Comparison of ENCODE assay signal across 1 cellular context in the genomic region with DNA sequence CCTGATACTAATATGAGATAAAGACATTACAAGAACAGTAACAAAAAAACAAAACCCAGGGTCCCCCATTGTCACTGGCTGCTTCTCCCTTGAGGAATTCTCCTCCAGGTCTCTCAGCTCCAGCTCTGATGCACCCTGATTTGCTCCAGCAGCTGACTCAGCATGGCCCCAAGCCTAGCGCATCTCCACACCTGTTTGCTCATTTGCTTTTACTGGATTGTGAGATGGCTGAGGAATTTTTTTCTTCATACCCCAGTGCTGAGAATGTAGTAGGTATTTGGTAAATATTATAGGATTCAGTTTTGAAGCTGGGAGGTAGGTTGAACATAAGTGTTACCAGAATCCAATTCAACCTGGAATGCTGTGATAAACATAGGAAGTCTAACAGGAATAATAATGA.
TF ChIP-seq lines count a peak whose summit lies in the region.

No MANE protein-coding gene starts in this region.

TF ChIP-seq in A549, 52 proteins besides CTCF, POLR2A, EP300 and RAD21 (continued from another document):
- TF ChIP-seq, protein P1, sequence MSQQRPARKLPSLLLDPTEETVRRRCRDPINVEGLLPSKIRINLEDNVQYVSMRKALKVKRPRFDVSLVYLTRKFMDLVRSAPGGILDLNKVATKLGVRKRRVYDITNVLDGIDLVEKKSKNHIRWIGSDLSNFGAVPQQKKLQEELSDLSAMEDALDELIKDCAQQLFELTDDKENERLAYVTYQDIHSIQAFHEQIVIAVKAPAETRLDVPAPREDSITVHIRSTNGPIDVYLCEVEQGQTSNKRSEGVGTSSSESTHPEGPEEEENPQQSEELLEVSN (IDR thresholded peaks at IDR 0.05; ENCODE audit: borderline replicate concordance, low read depth): no peak
- TF ChIP-seq MAFK (IDR thresholded peaks at IDR 0.05; ENCODE audit: partially characterized antibody): peak; percentile 84
- TF ChIP-seq FOSL2 (IDR thresholded peaks at IDR 0.05): no peak
- TF ChIP-seq FOSL2 (CRISPR knock-in tag; IDR thresholded peaks at IDR 0.05): no peak
- no peak for TF ChIP-seq NPAS2 (CRISPR knock-in tag; IDR thresholded peaks at IDR 0.05; ENCODE audit: borderline replicate concordance)
- TF ChIP-seq JUN (IDR thresholded peaks at IDR 0.05): no peak
- peak; percentile 67; the same call in 1 of the 2 replicates for TF ChIP-seq GATA3 (IDR thresholded peaks at IDR 0.05; ENCODE audit: borderline replicate concordance)
- no peak for TF ChIP-seq FOSB (CRISPR knock-in tag; IDR thresholded peaks at IDR 0.05)
- no peak for TF ChIP-seq HOXB5 (CRISPR knock-in tag; IDR thresholded peaks at IDR 0.05)
- no peak for TF ChIP-seq KDM5A (IDR thresholded peaks at IDR 0.05)
- TF ChIP-seq HOXB13 (CRISPR knock-in tag; IDR thresholded peaks at IDR 0.05; ENCODE audit: low read depth): 0 out of 2 replicates have a peak, but pooled peaks have one; percentile 25
- TF ChIP-seq PHF8 (IDR thresholded peaks at IDR 0.05; ENCODE audit: borderline replicate concordance, low read depth): no peak
- TF ChIP-seq, protein P2, sequence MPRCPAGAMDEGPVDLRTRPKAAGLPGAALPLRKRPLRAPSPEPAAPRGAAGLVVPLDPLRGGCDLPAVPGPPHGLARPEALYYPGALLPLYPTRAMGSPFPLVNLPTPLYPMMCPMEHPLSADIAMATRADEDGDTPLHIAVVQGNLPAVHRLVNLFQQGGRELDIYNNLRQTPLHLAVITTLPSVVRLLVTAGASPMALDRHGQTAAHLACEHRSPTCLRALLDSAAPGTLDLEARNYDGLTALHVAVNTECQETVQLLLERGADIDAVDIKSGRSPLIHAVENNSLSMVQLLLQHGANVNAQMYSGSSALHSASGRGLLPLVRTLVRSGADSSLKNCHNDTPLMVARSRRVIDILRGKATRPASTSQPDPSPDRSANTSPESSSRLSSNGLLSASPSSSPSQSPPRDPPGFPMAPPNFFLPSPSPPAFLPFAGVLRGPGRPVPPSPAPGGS (IDR thresholded peaks at IDR 0.05): no peak
TF ChIP-seq in A549: peak in this region for 3.
